ENCODE assay signal across 1 cellular context in genomic region chr22:50727678-50728522, GRCh38.
TF ChIP-seq lines count a peak whose summit lies in the region.

No MANE protein-coding gene starts in this region.

TF ChIP-seq in HEK293, 187 proteins besides CTCF, POLR2A, EP300 and RAD21:
- TF ChIP-seq ZNF23 (tag by site-specific recombination; IDR thresholded peaks at IDR 0.05; ENCODE audit: borderline replicate concordance), result no peak
- no peak for TF ChIP-seq ZNF354C (tag by site-specific recombination; IDR thresholded peaks at IDR 0.05; ENCODE audit: borderline replicate concordance, low read depth)
- peak; percentile 88 for TF ChIP-seq ZFHX2 (tag by site-specific recombination; conservative IDR thresholded peaks at IDR 0.05)
- TF ChIP-seq TSHZ1 (tag by site-specific recombination; IDR thresholded peaks at IDR 0.05; ENCODE audit: borderline replicate concordance), result no peak
- no peak for TF ChIP-seq ZNF174 (tag by site-specific recombination; IDR thresholded peaks at IDR 0.05)
- no peak for TF ChIP-seq ZNF514 (tag by site-specific recombination; IDR thresholded peaks at IDR 0.05)
- TF ChIP-seq EGR2 (tag by site-specific recombination; IDR thresholded peaks at IDR 0.05; ENCODE audit: low read depth), result peak; percentile 97
